21 cellular contexts compared by ENCODE assay signal in genomic region chr2:239392072-239392357, GRCh38.
"Had no signal": no experiment of that assay in that cellular context is flagged by ENCODE, and none has a peak within 500 bp of the region (broad histone marks: within the 10 kb centered on the region; RNA-seq: fewer than 3 reads in every experiment).

No MANE protein-coding gene starts in this region.

- H3K27me3 ChIP-seq: foreskin keratinocyte, hepatocyte, pancreas, sigmoid colon, stomach, transverse colon had no signal

- ATAC-seq: foreskin keratinocyte, left cardiac atrium, pancreas had no signal

- H2AFZ ChIP-seq: hepatocyte had no signal

- H3K36me3 ChIP-seq: pancreas, prostate gland had no signal

- H3K4me1 ChIP-seq: foreskin keratinocyte, prostate gland had no signal

- H3K9me3 ChIP-seq: left ventricle myocardium inferior, pancreas, prostate gland, sigmoid colon, stomach, thoracic aorta, transverse colon had no signal

- H3K4me3 ChIP-seq: coronary artery, hepatocyte, left ventricle myocardium inferior, lung, pancreas, prostate gland, sigmoid colon, skin epidermis, stomach, thoracic aorta, transverse colon had no signal

- H3K27ac ChIP-seq: coronary artery, foreskin keratinocyte, hepatocyte, pancreas, prostate gland, skin epidermis, stomach, thoracic aorta, transverse colon had no signal

- DNase-seq: effector CD4-positive, alpha-beta T cell; endodermal cell; erythroblast; foreskin keratinocyte; left cardiac atrium; left ventricle myocardium inferior; mesenchymal stem cell; naive B cell; occipital lobe; pancreas; stimulated activated CD4-positive, alpha-beta T cell treated with anti-CD3 and anti-CD28 coated beads, Interleukin-12 subunit alpha, Interleukin-12 subunit beta, amount 100 ng/mL, for 4 hours; stimulated activated naive CD4-positive, alpha-beta T cell; stomach; transverse colon had no signal

- H3K4me2 ChIP-seq: hepatocyte had no signal
